Comparison of ENCODE assay signal across 29 cellular contexts in genomic region chr9:74974558-74974957, GRCh38.
"Had no signal": no experiment of that assay in that cellular context is flagged by ENCODE, and none has a peak within 500 bp of the region (broad histone marks: within the 10 kb centered on the region; RNA-seq: fewer than 3 reads in every experiment).

No MANE protein-coding gene starts in this region.

- H3K27me3 Mint-ChIP-seq: naive B cell; stimulated activated naive CD8-positive, alpha-beta T cell treated with anti-CD3 and anti-CD28 coated beads, Interleukin-15, Interleukin-2, amounts not matched to agents 100 ng/mL and 50 ng/mL, for 24 hours had no signal

- H3K4me3 Mint-ChIP-seq: mesothelial cell of epicardium; natural killer cell; nephron progenitor cell; stimulated activated effector memory CD8-positive, alpha-beta T cell treated with anti-CD3 and anti-CD28 coated beads, Interleukin-12 subunit alpha, Interleukin-12 subunit beta, amount 100 ng/mL, for 72 hours; stimulated activated naive CD8-positive, alpha-beta T cell treated with anti-CD3 and anti-CD28 coated beads, Interleukin-15, Interleukin-2, amounts not matched to agents 100 ng/mL and 50 ng/mL, for 24 hours had no signal

- DNase-seq: hippocampal formation; kidney glomerular epithelial cell; left cardiac atrium; left ventricle myocardium superior; lower lobe of right lung; naive B cell; natural killer cell; nephron progenitor cell; pancreas; posterior cingulate gyrus; retina; right cardiac atrium; spleen; stimulated activated CD4-positive, alpha-beta T cell treated with anti-CD3 and anti-CD28 coated beads, Interleukin-4, amount 100 ng/mL, for 24 hours; stimulated activated naive CD4-positive, alpha-beta T cell; tibial artery; trophoblast cell; upper lobe of right lung; uterus had no signal

- H3K27ac ChIP-seq: lower lobe of right lung, pancreas, prostate gland, skin epidermis, spleen, suprapubic skin, thoracic aorta, tibial artery, upper lobe of right lung, uterus had no signal

- H3K27ac Mint-ChIP-seq: mesothelial cell of epicardium; natural killer cell; nephron progenitor cell; stimulated activated effector memory CD8-positive, alpha-beta T cell treated with anti-CD3 and anti-CD28 coated beads, Interleukin-12 subunit alpha, Interleukin-12 subunit beta, amount 100 ng/mL, for 72 hours; stimulated activated naive CD8-positive, alpha-beta T cell treated with anti-CD3 and anti-CD28 coated beads, Interleukin-15, Interleukin-2, amounts not matched to agents 100 ng/mL and 50 ng/mL, for 24 hours had no signal

- H3K4me3 ChIP-seq: lower lobe of right lung, pancreas, prostate gland, skin epidermis, spleen, suprapubic skin, thoracic aorta, tibial artery, upper lobe of right lung, uterus had no signal

- H3K4me1 ChIP-seq: lower lobe of right lung, pancreas, prostate gland, suprapubic skin, tibial artery, upper lobe of right lung, uterus had no signal

- H3K36me3 Mint-ChIP-seq: natural killer cell; stimulated activated effector memory CD8-positive, alpha-beta T cell treated with anti-CD3 and anti-CD28 coated beads, Interleukin-12 subunit alpha, Interleukin-12 subunit beta, amount 100 ng/mL, for 72 hours had no signal

- H3K9me3 ChIP-seq: pancreas, prostate gland had no signal

- H3K36me3 ChIP-seq: lower lobe of right lung, pancreas, prostate gland, thoracic aorta, upper lobe of right lung, uterus had no signal

- H3K27me3 ChIP-seq: pancreas, spleen, suprapubic skin, tibial artery, upper lobe of right lung, uterus had no signal

- H3K4me1 Mint-ChIP-seq: mesothelial cell of epicardium; nephron progenitor cell; stimulated activated effector memory CD8-positive, alpha-beta T cell treated with anti-CD3 and anti-CD28 coated beads, Interleukin-12 subunit alpha, Interleukin-12 subunit beta, amount 100 ng/mL, for 72 hours had no signal

- FAIRE-seq: keratinocyte, pancreas had no signal

- H3K9me3 Mint-ChIP-seq: natural killer cell; stimulated activated effector memory CD8-positive, alpha-beta T cell treated with anti-CD3 and anti-CD28 coated beads, Interleukin-12 subunit alpha, Interleukin-12 subunit beta, amount 100 ng/mL, for 72 hours had no signal

- ATAC-seq: left cardiac atrium; left lobe of liver; left ventricle myocardium superior; lower lobe of right lung; natural killer cell; pancreas; right cardiac atrium; sciatic nerve; stimulated activated effector memory CD8-positive, alpha-beta T cell treated with anti-CD3 and anti-CD28 coated beads, Interleukin-12 subunit alpha, Interleukin-12 subunit beta, amount 100 ng/mL, for 72 hours; upper lobe of right lung had no signal
